Comparison of ENCODE assay signal across 15 cellular contexts in the genomic region with DNA sequence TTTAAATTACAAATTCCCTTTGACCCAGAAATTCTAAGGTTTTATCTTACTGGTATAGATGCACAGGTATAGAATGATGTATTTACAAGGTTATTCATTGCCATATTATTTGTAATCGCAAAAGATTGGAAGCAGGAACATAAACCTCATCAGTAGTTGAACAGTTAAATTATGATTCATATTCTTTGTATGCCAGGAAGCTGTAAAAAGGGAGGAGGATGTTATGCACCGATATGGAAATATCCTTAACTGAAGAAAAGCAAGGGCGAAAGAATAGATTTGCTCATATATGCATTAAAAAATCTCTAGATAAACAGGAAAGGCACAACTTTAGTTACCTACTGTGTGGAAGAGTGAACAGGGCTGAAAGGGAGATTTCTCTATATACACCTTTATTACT. TPM values are rescaled to one million over a fixed set of nuclear protein-coding genes. Genes with fewer than 3 reads are reported as not detected.
A peak's percentile ranks its signal among the peaks of the same experiment; 100 is the strongest.
DNase-seq lines count a peak whose midpoint lies in the region; ATAC-seq, FAIRE-seq and TF ChIP-seq lines count a peak whose summit lies in the region.
"Had no signal": no experiment of that assay in that cellular context is flagged by ENCODE, and none has a peak within 500 bp of the region (broad histone marks: within the 10 kb centered on the region; RNA-seq: fewer than 3 reads in every experiment).

No MANE protein-coding gene starts in this region.

- no peaks in the 10 kb centered on the region for H3K27me3 ChIP-seq in smooth muscle cell (ENCODE audit: low read depth)
- H3K27me3 ChIP-seq: BLaER1 treated with 17β-estradiol and CSF1 and Interleukin-3, amounts not matched to agents 10 nM and 100 nM had no signal

- H3K4me3 ChIP-seq in epithelial cell of esophagus (ENCODE audit: low read length) (no peak overlapping the region), smooth muscle cell (no peak overlapping the region)
- H3K4me3 ChIP-seq: BLaER1 treated with 17β-estradiol and CSF1 and Interleukin-3, amounts not matched to agents 10 nM and 100 nM; GM23338 had no signal

- ATAC-seq in T-helper 17 cell, result no peak
- ATAC-seq in HG03196 (IDR thresholded peaks at IDR 0.05; ENCODE audit: unreplicated experiment), result no peak
- ATAC-seq: activated CD4-positive, CD25-positive, alpha-beta regulatory T cell treated with anti-CD3 and anti-CD28 coated beads, Interleukin-2, amount 50 U/mL, for 24 hours; GM23338 had no signal

- H3K4me1 Mint-ChIP-seq in T-helper 17 cell, result peaks cover 14% of the 10 kb centered on the region

- H4K20me1 ChIP-seq in smooth muscle cell (ENCODE audit: low read depth), result peaks cover 80% of the 10 kb centered on the region

- TF ChIP-seq CTCF in epithelial cell of esophagus (IDR thresholded peaks at IDR 0.05; ENCODE audit: insufficient read depth, low read depth, low read length, missing control alignments), result no peak
- TF ChIP-seq CTCF in smooth muscle cell (IDR thresholded peaks at IDR 0.05; ENCODE audit: borderline replicate concordance, insufficient read depth, poor library complexity, severe bottlenecking), result no peak

- peak overlapping the region; percentile 14 for H3K27ac Mint-ChIP-seq in T-helper 17 cell
- H3K27ac Mint-ChIP-seq: GM23338; T-helper 1 cell treated with Interleukin-12 subunit alpha and Interleukin-12 subunit beta and Interleukin-4 antibody, amounts not matched to agents 30 μg/mL and 1 μg/mL, for 36 hours had no signal

- WGBS in smooth muscle cell (ENCODE audit: low lambda C conversion rate), result 59% methylated on average over 3 of the region's 3 CpGs

- H3K36me3 Mint-ChIP-seq in T-helper 17 cell (ENCODE audit: low read depth), result peaks cover 3% of the 10 kb centered on the region

- H3K79me2 ChIP-seq in smooth muscle cell (ENCODE audit: low read depth), result peaks cover 63% of the 10 kb centered on the region

- H3K9me3 ChIP-seq in T-helper 17 cell (ENCODE audit: control insufficient read depth, low read length, poor library complexity, severe bottlenecking), result no peaks in the 10 kb centered on the region
- H3K9me3 ChIP-seq in smooth muscle cell (replicated peaks; ENCODE audit: low read depth), result no peaks in the 10 kb centered on the region
- H3K9me3 ChIP-seq: BLaER1 treated with 17β-estradiol and CSF1 and Interleukin-3, amounts not matched to agents 10 nM and 100 nM had no signal

- no peak for DNase-seq in GM12892 (ENCODE audit: insufficient read length)
- DNase-seq in T-helper 17 cell, result no peak
- peak; percentile 14 for DNase-seq in epithelial cell of esophagus (ENCODE audit: low read depth)
- no peak for DNase-seq in smooth muscle cell (lab: John Stamatoyannopoulos, UW; ENCODE audit: unreplicated experiment)
- DNase-seq in AG08396 (ENCODE audit: low spot score), result no peak
- no peak for DNase-seq in NOMO-1 treated with dmso at 0.1 percent for 144 hours (lab: John Stamatoyannopoulos, UW; ENCODE audit: unreplicated experiment)
- DNase-seq: DND-41, MV-4-11, NCI-H526 treated with DMSO at 0.1 percent for 48 hours had no signal

- no peak overlapping the region for H3K4me3 Mint-ChIP-seq in T-helper 17 cell
- H3K4me3 Mint-ChIP-seq: GM23338; nephron; T-helper 1 cell treated with Interleukin-12 subunit alpha and Interleukin-12 subunit beta and Interleukin-4 antibody, amounts not matched to agents 30 μg/mL and 1 μg/mL, for 36 hours had no signal

- peak overlapping the region; percentile 1 for H3K4me2 ChIP-seq in smooth muscle cell
- H3K4me2 ChIP-seq: GM23338 had no signal

- no peak overlapping the region for H3K27ac ChIP-seq in smooth muscle cell (ENCODE audit: low read depth)

- FAIRE-seq in GM12892 (lab: Jason Lieb, UNC), result peak; percentile 42

- H3K9ac ChIP-seq in smooth muscle cell (ENCODE audit: low read depth), result no peak overlapping the region

- H2AFZ ChIP-seq in smooth muscle cell (ENCODE audit: low read depth), result no peak overlapping the region
- H2AFZ ChIP-seq: GM23338 had no signal

- no peak for TF ChIP-seq POLR2A in GM12892 (IDR thresholded peaks at IDR 0.05; ENCODE audit: low read depth, low read length)

- H3K36me3 ChIP-seq in smooth muscle cell (ENCODE audit: low read depth), result no peaks in the 10 kb centered on the region

- no peaks in the 10 kb centered on the region for H3F3A ChIP-seq in smooth muscle cell (ENCODE audit: low read depth)

- H3K4me1 ChIP-seq in smooth muscle cell (ENCODE audit: low read depth), result no peaks in the 10 kb centered on the region

- H3K27me3 Mint-ChIP-seq in T-helper 17 cell, result no peaks in the 10 kb centered on the region

RNA-seq across cellular contexts. Expression of gene PPFIA1, which starts 36.7 kb away (rescaled TPM):
- 15.3 TPM for polyA plus RNA-seq in GM12892 (2012; ENCODE audit: missing spikeins)
- total RNA-seq in T-helper 17 cell (10 to 100 TPM; 45.6 to 49.4 TPM), smooth muscle cell (31.5 and 48.2 TPM in 2 replicates)
- 23.8 and 33.8 TPM in 2 replicates for polyA plus RNA-seq in smooth muscle cell
